17 cellular contexts compared by ENCODE assay signal in genomic region chr4:100016191-100016590, GRCh38.
A peak's percentile ranks its signal among the peaks of the same experiment; 100 is the strongest.
DNase-seq lines count a peak whose midpoint lies in the region; ATAC-seq and TF ChIP-seq lines count a peak whose summit lies in the region.
"Had no signal": no experiment of that assay in that cellular context is flagged by ENCODE, and none has a peak within 500 bp of the region (broad histone marks: within the 10 kb centered on the region; RNA-seq: fewer than 3 reads in every experiment).

No MANE protein-coding gene starts in this region.

- H3K4me3 ChIP-seq in BJ (ENCODE audit: low read depth, low read length) (no peak overlapping the region), HFF-Myc (replicated peaks; ENCODE audit: low read depth, low read length) (no peak overlapping the region), foreskin fibroblast (ENCODE audit: low read depth in 1 of 2, low read length in 2 of 2) (no peak overlapping the region)
- H3K4me3 ChIP-seq: A549 had no signal

- CTCF ChIA-PET in BJ (lab: Yijun Ruan, JAX) = interaction anchor here (1.0 kb wide), 1 partner anchor 18 kb away, joined by 3 read pairs; no protein-coding TSS in a partner anchor

- POLR2A ChIA-PET in BJ (lab: Charles Lee) = interaction anchor here (0.6 kb wide), 1 partner anchor 31 kb away, joined by 10 read pairs; no protein-coding TSS in a partner anchor

- no peaks in the 10 kb centered on the region for H3K27me3 ChIP-seq in BJ (ENCODE audit: control insufficient read depth, insufficient read depth, low read length)

- TF ChIP-seq CTCF in BJ (IDR thresholded peaks at IDR 0.05; ENCODE audit: insufficient read depth, low read depth, low read length) = no peak
- no peak for TF ChIP-seq CTCF in HFF-Myc (IDR thresholded peaks at IDR 0.05; ENCODE audit: low read depth, low read length, missing control alignments)
- no peak for TF ChIP-seq CTCF in foreskin fibroblast (IDR thresholded peaks at IDR 0.05; ENCODE audit: low read depth, low read length)

- peak; percentile 48 for DNase-seq in BJ (ENCODE audit: low read depth)
- DNase-seq in HFF-Myc (ENCODE audit: extremely low read depth, low read depth) = peak; percentile 16
- DNase-seq in astrocyte of the hippocampus (ENCODE audit: low read depth, low spot score) = peak; percentile 9
- DNase-seq in foreskin fibroblast = peak; percentile 3 to 32
- DNase-seq in activated CD4-positive, alpha-beta T cell treated with anti-CD3 and anti-CD28 coated beads, Interleukin-2, amount 50 U/mL, for 48 hours = no peak
- no peak for DNase-seq in NCI-H748 treated with DMSO at 0.1 percent for 48 hours (lab: John Stamatoyannopoulos, UW)
- no peak for DNase-seq in islet precursor cell
- DNase-seq: Calu3; CD4-positive, alpha-beta T cell; DMS53; Kasumi-1; NCI-H1105; NCI-H1694; NCI-H510A treated with DMSO at 0.1 percent for 48 hours had no signal

- no peak for ATAC-seq in HG03571 (IDR thresholded peaks at IDR 0.05; ENCODE audit: unreplicated experiment)
- ATAC-seq: A549, HCT116 had no signal

- H3K36me3 ChIP-seq in BJ (ENCODE audit: control insufficient read depth, insufficient read depth, low read length) = no peaks in the 10 kb centered on the region

Comparison
In these comparisons a context has a peak if more than half of its experiments do, and no peak if none do; other contexts are left out.
1. DNase-seq: peak in BJ (single experiment), HFF-Myc (single experiment), astrocyte of the hippocampus (single experiment) and foreskin fibroblast (2 of 2); none in activated CD4-positive, alpha-beta T cell treated with anti-CD3 and anti-CD28 coated beads, Interleukin-2, amount 50 U/mL, for 48 hours (0 of 2), NCI-H748 treated with DMSO at 0.1 percent for 48 hours (single experiment) and islet precursor cell (single experiment).